10 cellular contexts compared by ENCODE assay signal in genomic region chr12:116426391-116427136, GRCh38.
A peak's percentile ranks its signal among the peaks of the same experiment; 100 is the strongest.
DNase-seq lines count a peak whose midpoint lies in the region; ATAC-seq and TF ChIP-seq lines count a peak whose summit lies in the region.
"Had no signal": no experiment of that assay in that cellular context is flagged by ENCODE, and none has a peak within 500 bp of the region (broad histone marks: within the 10 kb centered on the region; RNA-seq: fewer than 3 reads in every experiment).

No MANE protein-coding gene starts in this region.

- ATAC-seq in lung (ENCODE audit: insufficient read depth, low FRiP score) (peak; percentile 52), HG03039 (IDR thresholded peaks at IDR 0.05; ENCODE audit: unreplicated experiment) (no peak)

- H3K9me2 ChIP-seq in Karpas-422 (replicated peaks; ENCODE audit: insufficient read depth, low read length) = no peaks in the 10 kb centered on the region

- WGBS in HUES64 = 15% methylated on average over 13 of the region's 13 CpGs
- WGBS in lung, 2 donors = 76 to 89% methylated on average over 13 of the region's 13 CpGs

- no peaks in the 10 kb centered on the region for H3K79me2 ChIP-seq in Karpas-422 (ENCODE audit: low read length)

- H3K4me2 ChIP-seq in Karpas-422 (ENCODE audit: low read depth, low read length, poor library complexity, severe bottlenecking) = no peak overlapping the region
- H3K4me2 ChIP-seq: BLaER1 treated with 17β-estradiol and CSF1 and Interleukin-3, amounts not matched to agents 10 nM and 100 nM had no signal

- peak overlapping the region; percentile 94 for H3K27ac ChIP-seq in HUES64 (ENCODE audit: low read depth, low read length)
- H3K27ac ChIP-seq in lung (ENCODE audit: low read depth in 1 of 2, low read length in 1 of 2) = no peak overlapping the region
- no peak overlapping the region for H3K27ac ChIP-seq in Karpas-422 (ENCODE audit: low read length)
- H3K27ac ChIP-seq: BLaER1 treated with 17β-estradiol and CSF1 and Interleukin-3, amounts not matched to agents 10 nM and 100 nM had no signal

- H3K27me3 ChIP-seq in HUES64 (ENCODE audit: insufficient read depth, low read length) = no peaks in the 10 kb centered on the region
- H3K27me3 ChIP-seq in lung (ENCODE audit: control insufficient read depth, insufficient read depth) = no peaks in the 10 kb centered on the region
- no peaks in the 10 kb centered on the region for H3K27me3 ChIP-seq in Karpas-422 (ENCODE audit: low read length)
- H3K27me3 ChIP-seq: adrenal gland; BLaER1 treated with 17β-estradiol and CSF1 and Interleukin-3, amounts not matched to agents 10 nM and 100 nM had no signal

- TF ChIP-seq CTCF in lung (IDR thresholded peaks at IDR 0.05; ENCODE audit: control extremely low read depth, extremely low read depth) = no peak

- H3K9ac ChIP-seq in HUES64 (ENCODE audit: low read depth, low read length) (peak overlapping the region; percentile 74), Karpas-422 (ENCODE audit: low read length) (no peak overlapping the region)
- H3K9ac ChIP-seq: BLaER1 treated with 17β-estradiol and CSF1 and Interleukin-3, amounts not matched to agents 10 nM and 100 nM had no signal

- H2AFZ ChIP-seq in Karpas-422 (ENCODE audit: low read length) = no peak overlapping the region

- peaks cover 5% of the 10 kb centered on the region; the same call in 1 of the 2 replicates for H3K9me3 ChIP-seq in HUES64 (ENCODE audit: insufficient read depth, low read depth, low read length)
- H3K9me3 ChIP-seq in lung (ENCODE audit: control insufficient read depth in 2 of 2, insufficient read depth in 1 of 2, low read length in 1 of 2) = peaks cover 0 to 2% of the 10 kb centered on the region in 2 donors
- H3K9me3 ChIP-seq in Karpas-422 (ENCODE audit: low read length) = peaks cover 7% of the 10 kb centered on the region; the same call in 1 of the 2 replicates
- H3K9me3 ChIP-seq: adrenal gland had no signal

- H3K4me3 ChIP-seq in HUES64 (ENCODE audit: low read length) (peak overlapping the region; percentile 21), lung (no peak overlapping the region), Karpas-422 (ENCODE audit: low read length) (no peak overlapping the region)
- H3K4me3 ChIP-seq: adrenal gland; BLaER1 treated with 17β-estradiol and CSF1 and Interleukin-3, amounts not matched to agents 10 nM and 100 nM had no signal

- H3K36me3 ChIP-seq in HUES64 (ENCODE audit: insufficient read depth, low read length) (no peaks in the 10 kb centered on the region), lung (ENCODE audit: control insufficient read depth in 2 of 2, insufficient read depth in 2 of 2, low read length in 2 of 2) (no peaks in the 10 kb centered on the region), Karpas-422 (ENCODE audit: insufficient read depth, low read length) (no peaks in the 10 kb centered on the region)
- H3K36me3 ChIP-seq: adrenal gland; BLaER1 treated with 17β-estradiol and CSF1 and Interleukin-3, amounts not matched to agents 10 nM and 100 nM had no signal

- no peaks in the 10 kb centered on the region for H4K20me1 ChIP-seq in Karpas-422 (ENCODE audit: insufficient read depth, low read depth, low read length)
- H4K20me1 ChIP-seq: BLaER1 treated with 17β-estradiol and CSF1 and Interleukin-3, amounts not matched to agents 10 nM and 100 nM had no signal

- H3K4me1 ChIP-seq in HUES64 (ENCODE audit: insufficient read depth, low read length) = peaks cover 29% of the 10 kb centered on the region
- H3K4me1 ChIP-seq in lung (ENCODE audit: control insufficient read depth in 2 of 2, insufficient read depth in 2 of 2, low read length in 2 of 2) = peaks cover 0 to 1% of the 10 kb centered on the region in 2 donors
- H3K4me1 ChIP-seq in Karpas-422 (ENCODE audit: low read length) = no peaks in the 10 kb centered on the region
- H3K4me1 ChIP-seq: adrenal gland; BLaER1 treated with 17β-estradiol and CSF1 and Interleukin-3, amounts not matched to agents 10 nM and 100 nM had no signal

- DNase-seq in A172 (ENCODE audit: low spot score) (peak; percentile 98), ecto neural progenitor cell (ENCODE audit: low spot score) (peak; percentile 78), lung (ENCODE audit: low spot score) (peak; percentile 29), Karpas-422 (no peak), amygdala (lab: John Stamatoyannopoulos, UW) (no peak)
- no peak for DNase-seq in activated CD4-positive, alpha-beta T cell treated with anti-CD3 and anti-CD28 coated beads for 1 hour

Comparison
In these comparisons a context has a peak if more than half of its experiments do, and no peak if none do; other contexts are left out.
1. DNase-seq: peak in A172 (single experiment), ecto neural progenitor cell (single experiment) and lung (single experiment); none in Karpas-422 (single experiment), amygdala (0 of 56) and activated CD4-positive, alpha-beta T cell treated with anti-CD3 and anti-CD28 coated beads for 1 hour (single experiment).